ENCODE assay signal across 8 cellular contexts in the genomic region with DNA sequence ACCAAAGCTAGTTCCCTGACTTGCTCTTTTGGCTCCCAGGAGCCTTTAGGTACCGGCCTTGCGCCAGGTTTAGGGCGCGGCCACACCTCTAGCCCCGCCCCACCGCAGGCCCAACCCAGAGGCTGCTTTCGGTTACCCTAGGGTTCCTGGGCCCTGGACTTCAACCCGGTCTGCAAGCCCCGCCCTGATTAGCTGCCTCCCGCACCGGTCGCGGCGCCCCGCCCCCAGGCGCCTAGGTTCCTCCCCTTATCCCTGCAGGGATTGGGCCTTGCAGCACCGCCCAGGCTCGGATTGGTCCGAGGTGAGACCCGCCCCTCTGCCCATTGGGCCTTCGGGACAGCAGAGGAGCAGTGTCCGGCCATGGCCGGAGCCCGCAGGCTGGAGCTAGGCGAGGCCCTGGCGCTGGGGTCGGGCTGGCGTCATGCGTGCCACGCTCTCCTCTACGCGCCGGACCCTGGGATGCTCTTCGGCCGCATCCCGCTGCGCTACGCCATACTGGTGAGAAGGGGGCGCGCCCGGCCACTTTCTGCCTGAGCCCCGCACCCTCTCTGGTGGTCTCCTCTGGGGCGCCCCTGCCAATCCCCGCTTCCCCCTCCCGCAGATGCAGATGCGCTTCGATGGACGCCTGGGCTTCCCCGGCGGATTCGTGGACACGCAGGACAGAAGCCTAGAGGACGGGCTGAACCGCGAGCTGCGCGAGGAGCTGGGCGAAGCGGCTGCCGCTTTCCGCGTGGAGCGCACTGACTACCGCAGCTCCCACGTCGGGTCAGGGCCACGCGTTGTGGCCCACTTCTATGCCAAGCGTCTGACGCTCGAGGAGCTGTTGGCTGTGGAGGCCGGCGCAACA. TPM values are rescaled to one million over a fixed set of nuclear protein-coding genes. Genes with fewer than 3 reads are reported as not detected.
DNase-seq lines count a peak whose midpoint lies in the region; ATAC-seq, FAIRE-seq and TF ChIP-seq lines count a peak whose summit lies in the region.

Gene NUDT16 (plus strand): TSS at position 330 of the 847 bp plus-strand sequence. CDS start 31 bp downstream, at position 361.

- dilution Hi-C loops in endothelial cell of umbilical vein (cut with MboI; ENCODE audit: extremely low pct_ligation_motif_present, low sequenced_read_pairs), result no loop called here

- H3K9me3 Mint-ChIP-seq in Caco-2 (ENCODE audit: unreplicated experiment), result no peaks in the 10 kb centered on the region
- H3K9me3 Mint-ChIP-seq in mesothelial cell of epicardium, result peaks cover 6% of the 10 kb centered on the region

- no peaks in the 10 kb centered on the region for H3K27me3 Mint-ChIP-seq in Caco-2 (ENCODE audit: insufficient read depth, unreplicated experiment)
- no peaks in the 10 kb centered on the region for H3K27me3 Mint-ChIP-seq in mesothelial cell of epicardium (ENCODE audit: low read depth)

- no peaks in the 10 kb centered on the region for H4K20me1 ChIP-seq in OCI-LY3 (ENCODE audit: insufficient read depth, low read length)
- H4K20me1 ChIP-seq in endothelial cell of umbilical vein (replicated peaks; ENCODE audit: control insufficient read depth, extremely low read depth, insufficient read depth, low read length), result no peaks in the 10 kb centered on the region

- no peaks in the 10 kb centered on the region for H3K9me1 ChIP-seq in endothelial cell of umbilical vein (replicated peaks; ENCODE audit: control insufficient read depth, extremely low read depth, insufficient read depth, low read length)

- H3K4me1 ChIP-seq in Caco-2 (0 out of 2 replicates have a peak, but pooled peaks cover 4% of the 10 kb centered on the region), OCI-LY3 (ENCODE audit: low read length) (peaks cover 5% of the 10 kb centered on the region), endothelial cell of umbilical vein (ENCODE audit: control insufficient read depth, extremely low read depth, insufficient read depth, low read length) (peaks cover 34% of the 10 kb centered on the region)

- no TSS peak for BruUV-seq in Caco-2 (replicated peaks; lab: Mats Ljungman, UMichigan)
- BruUV-seq in endothelial cell of umbilical vein (replicated peaks; lab: Mats Ljungman, UMichigan), result TSS peak; percentile 45

- H3K4me1 Mint-ChIP-seq in Caco-2 (ENCODE audit: low read depth, unreplicated experiment) (peaks cover 8% of the 10 kb centered on the region), mesothelial cell of epicardium (peaks cover 16% of the 10 kb centered on the region)

- peak within 1 kb of the TSS; percentile 96 for H2AFZ ChIP-seq in OCI-LY3 (ENCODE audit: low read depth, low read length)
- H2AFZ ChIP-seq in endothelial cell of umbilical vein (ENCODE audit: low read depth, low read length), result peak within 1 kb of the TSS; percentile 94

- intact Hi-C loops in Caco-2 (cut with micrococcal nuclease; ENCODE audit: unreplicated experiment) (loop anchor here (1.0 to 5.0 kb wide), 2 partner anchors 20 to 116 kb away; no protein-coding TSS in a partner anchor), endothelial cell of umbilical vein (cut with micrococcal nuclease) (loop anchor here (1.0 to 10.0 kb wide), 5 partner anchors 21 to 1033 kb away; partner anchors contain the start of genes ATP2C1 and DNAJC13)

- TF ChIP-seq CTCF in Caco-2 (IDR thresholded peaks at IDR 0.05; ENCODE audit: insufficient read depth in 1 of 2, low read depth in 1 of 2, low read length in 1 of 2, severe bottlenecking in 1 of 2, unreplicated experiment in 1 of 2) (no peak), OCI-LY3 (IDR thresholded peaks at IDR 0.05; ENCODE audit: low read depth, low read length) (peak; percentile 27; the same call in 1 of the 2 replicates), endothelial cell of umbilical vein (IDR thresholded peaks at IDR 0.05; ENCODE audit: extremely low read depth in 1 of 2, insufficient read depth in 1 of 2, low read depth in 1 of 2, low read length in 2 of 2) (no peak), mesothelial cell of epicardium (IDR thresholded peaks at IDR 0.05; ENCODE audit: unreplicated experiment) (no peak)

- no peaks in the 10 kb centered on the region for H3K9me3 ChIP-seq in Caco-2
- H3K9me3 ChIP-seq in OCI-LY3 (ENCODE audit: insufficient read depth, low read length), result no peaks in the 10 kb centered on the region
- no peaks in the 10 kb centered on the region for H3K9me3 ChIP-seq in endothelial cell of umbilical vein (replicated peaks; ENCODE audit: control insufficient read depth, insufficient read depth, low read length)

- POLR2A ChIA-PET in Caco-2 (lab: Charles Lee), result interaction anchor here (0.5 to 2.1 kb wide), 11 partner anchors 10 to 1932 kb away, joined by 3 to 10 read pairs (median 4); partner anchors contain the start of genes ASTE1, ATP2C1 and NEK11
- POLR2A ChIA-PET in endothelial cell of umbilical vein (lab: Charles Lee), result interaction anchor here (0.6 to 1.8 kb wide), 5 partner anchors 21 to 258 kb away, joined by 3 to 11 read pairs (median 3); no protein-coding TSS in a partner anchor

- H3K9ac ChIP-seq in OCI-LY3 (ENCODE audit: low read length) (peak within 1 kb of the TSS; percentile 83), endothelial cell of umbilical vein (replicated peaks; ENCODE audit: extremely low read depth, insufficient read depth, low read length) (peak within 1 kb of the TSS; percentile 82)

- peak; percentile 89 for TF ChIP-seq POLR2A in endothelial cell of umbilical vein (IDR thresholded peaks at IDR 0.05; ENCODE audit: low read depth, low read length)

- FAIRE-seq in HTR-8/SVneo (lab: Jason Lieb, UNC), result peak; percentile 97
- peak; percentile 98 for FAIRE-seq in endothelial cell of umbilical vein (lab: Jason Lieb, UNC)

- peak within 1 kb of the TSS; percentile 76 for H3K27ac Mint-ChIP-seq in Caco-2 (ENCODE audit: unreplicated experiment)
- peak within 1 kb of the TSS; percentile 97 for H3K27ac Mint-ChIP-seq in mesothelial cell of epicardium

- peak; percentile 98 for ATAC-seq in GM21381 (IDR thresholded peaks at IDR 0.05; ENCODE audit: unreplicated experiment)

- H3K79me2 ChIP-seq in OCI-LY3 (ENCODE audit: low read length) (peaks cover 9% of the 10 kb centered on the region; the same call in 1 of the 2 replicates), endothelial cell of umbilical vein (ENCODE audit: control insufficient read depth, insufficient read depth, low read length) (peaks cover 18% of the 10 kb centered on the region)

- peak within 1 kb of the TSS; percentile 98 for H3K4me2 ChIP-seq in OCI-LY3 (ENCODE audit: low read length)
- H3K4me2 ChIP-seq in endothelial cell of umbilical vein (ENCODE audit: insufficient read depth, low read length), result peak within 1 kb of the TSS; percentile 93

- DNase-seq in Caco-2 (peak; percentile 99 to 100), HTR-8/SVneo (ENCODE audit: insufficient read length, low spot score) (peak; percentile 97), activated T-cell treated with anti-CD3 and anti-CD28 coated beads for 24 hours (ENCODE audit: low read depth) (peak; percentile 93), endothelial cell of umbilical vein (ENCODE audit: low read depth, low spot score) (peak; percentile 99), mesothelial cell of epicardium (ENCODE audit: low spot score in 2 of 2, unreplicated experiment in 2 of 2) (peak; percentile 87 to 97)
- DNase-seq in stimulated activated CD8-positive, alpha-beta memory T cell treated with anti-CD3 and anti-CD28 coated beads, Interleukin-15, amount 100 ng/mL, for 4 hours (ENCODE audit: low read depth in 2 of 2), result peak; percentile 91 to 92

- H3K27ac ChIP-seq in OCI-LY3 (ENCODE audit: low read length) (peak within 1 kb of the TSS; percentile 27), endothelial cell of umbilical vein (ENCODE audit: insufficient read depth, low read depth, low read length) (peak within 1 kb of the TSS; percentile 58)

- H3K36me3 Mint-ChIP-seq in Caco-2 (ENCODE audit: insufficient read depth, unreplicated experiment) (no peaks in the 10 kb centered on the region), mesothelial cell of epicardium (peaks cover 8% of the 10 kb centered on the region)

- H3K36me3 ChIP-seq in Caco-2 (ENCODE audit: control insufficient read depth, insufficient read depth, low read length), result peaks cover 1% of the 10 kb centered on the region; the same call in 1 of the 2 replicates
- peaks cover 16% of the 10 kb centered on the region for H3K36me3 ChIP-seq in OCI-LY3 (replicated peaks; ENCODE audit: low read depth, low read length)
- H3K36me3 ChIP-seq in endothelial cell of umbilical vein (ENCODE audit: control insufficient read depth in 2 of 2, extremely low read depth in 1 of 2, insufficient read depth in 2 of 2, low read length in 2 of 2), result peaks cover 0 to 7% of the 10 kb centered on the region in 2 experiments

- H3K27me3 ChIP-seq in Caco-2 (replicated peaks; ENCODE audit: control insufficient read depth, insufficient read depth, low read length) (no peaks in the 10 kb centered on the region), OCI-LY3 (ENCODE audit: low read depth, low read length) (no peaks in the 10 kb centered on the region), endothelial cell of umbilical vein (ENCODE audit: control insufficient read depth in 2 of 2, insufficient read depth in 2 of 2, low read length in 2 of 2) (no peaks in the 10 kb centered on the region)

- CTCF ChIA-PET in Caco-2 (lab: Charles Lee), result interaction anchor here (0.6 kb wide), 1 partner anchor 456 kb away, joined by 6 read pairs; no protein-coding TSS in a partner anchor
- CTCF ChIA-PET in endothelial cell of umbilical vein (lab: Charles Lee), result interaction anchor here (0.7 to 1.0 kb wide), 3 partner anchors 21 to 145 kb away, joined by 3 to 5 read pairs (median 3); no protein-coding TSS in a partner anchor

- H3K4me3 Mint-ChIP-seq in Caco-2 (ENCODE audit: unreplicated experiment), result peak within 1 kb of the TSS; percentile 75
- peak within 1 kb of the TSS; percentile 95 for H3K4me3 Mint-ChIP-seq in mesothelial cell of epicardium

- H3K4me3 ChIP-seq in Caco-2 (ENCODE audit: low read depth, low read length) (peak within 1 kb of the TSS; percentile 83), OCI-LY3 (ENCODE audit: low read length) (peak within 1 kb of the TSS; percentile 96), endothelial cell of umbilical vein (replicated peaks in 1 of 3; ENCODE audit: insufficient read depth in 1 of 3, low read depth in 1 of 3, low read length in 3 of 3) (peak within 1 kb of the TSS; percentile 76 to 85 (median 77))

TF ChIP-seq in endothelial cell of umbilical vein, 7 proteins besides CTCF, POLR2A, EP300 and RAD21 (continues in another document):
- TF ChIP-seq FOS (IDR thresholded peaks at IDR 0.05; ENCODE audit: borderline replicate concordance, insufficient read depth, low read length) (no peak), GATA2 (IDR thresholded peaks at IDR 0.05; ENCODE audit: insufficient read depth, insufficient read length, low read depth, low read length) (no peak)

RNA-seq across cellular contexts. Expression of gene NUDT16, which starts in this region (rescaled TPM):
- 16.6 TPM in 2 replicates for total RNA-seq in Caco-2 (2022)
- total RNA-seq in endothelial cell of umbilical vein, result 28.5 and 29.7 TPM in 2 replicates
- polyA plus RNA-seq in endothelial cell of umbilical vein, result 13.0 and 13.2 TPM in 2 replicates
- polyA plus RNA-seq in endothelial cell of umbilical vein (2011; cell fraction: cytosol; rRNA removed), result 9.4 and 10.6 TPM in 2 replicates
- 15.6 and 16.4 TPM in 2 replicates for polyA plus RNA-seq in endothelial cell of umbilical vein (2011; cell fraction: nucleus; rRNA removed)
- polyA plus RNA-seq in endothelial cell of umbilical vein (2012), result 11.9 and 14.6 TPM in 2 replicates
- 14.3 and 15.4 TPM in 2 replicates for polyA minus RNA-seq in endothelial cell of umbilical vein
- 1.9 TPM for polyA minus RNA-seq in endothelial cell of umbilical vein (2011; cell fraction: cytosol; rRNA and poly(A)+ RNA removed)
- 8.7 and 9.4 TPM in 2 replicates for polyA minus RNA-seq in endothelial cell of umbilical vein (2011; cell fraction: nucleus; rRNA and poly(A)+ RNA removed)
- total RNA-seq in mesothelial cell of epicardium, result 17.2 to 17.4 TPM (median 17.3 TPM) in 3 replicates

Comparison
In these comparisons a context has a peak if more than half of its experiments do, and no peak if none do; other contexts are left out.
1. Peak in every context shown above with its lines: DNase-seq, ATAC-seq, H3K4me3 ChIP-seq and H3K27ac ChIP-seq.